In genomic region chr15:75455424-75455981, GRCh38 we compare ENCODE assay signal across 8 cellular contexts. TPM values are rescaled to one million over a fixed set of nuclear protein-coding genes. Genes with fewer than 3 reads are reported as not detected.
DNase-seq lines count a peak whose midpoint lies in the region; ATAC-seq and TF ChIP-seq lines count a peak whose summit lies in the region.

No MANE protein-coding gene starts in this region.

- peak overlapping the region; percentile 87 for H3K9ac ChIP-seq in Karpas-422 (ENCODE audit: low read length)

- H3K79me2 ChIP-seq in Karpas-422 (ENCODE audit: low read length), result peaks cover 6% of the 10 kb centered on the region

- ATAC-seq in GM21786 (IDR thresholded peaks at IDR 0.05; ENCODE audit: unreplicated experiment), result no peak

- H3K36me3 ChIP-seq in Karpas-422 (ENCODE audit: insufficient read depth, low read length), result no peaks in the 10 kb centered on the region

- no peak for TF ChIP-seq CTCF in fibroblast of the aortic adventitia (IDR thresholded peaks at IDR 0.05; ENCODE audit: insufficient read depth, low read length)
- no peak for TF ChIP-seq CTCF in nephron (IDR thresholded peaks at IDR 0.05; ENCODE audit: unreplicated experiment in 3 of 3)

- peak overlapping the region; percentile 87 to 93 (median 89) for H3K4me3 Mint-ChIP-seq in nephron

- H4K20me1 ChIP-seq in Karpas-422 (ENCODE audit: insufficient read depth, low read depth, low read length), result peaks cover under 1% of the 10 kb centered on the region

- no peaks in the 10 kb centered on the region for H3K9me3 Mint-ChIP-seq in nephron

- H3K4me2 ChIP-seq in Karpas-422 (ENCODE audit: low read depth, low read length, poor library complexity, severe bottlenecking), result peak overlapping the region; percentile 85

- no peaks in the 10 kb centered on the region for H3K36me3 Mint-ChIP-seq in nephron (ENCODE audit: low read depth)

- DNase-seq in DMS153 treated with DMSO at 0.1 percent for 48 hours (lab: John Stamatoyannopoulos, UW; ENCODE audit: unreplicated experiment) (peak; percentile 10), Karpas-422 (peak; percentile 95), SIG-M5 (lab: John Stamatoyannopoulos, UW) (peak; percentile 11), activated gamma-delta T cell treated with Interleukin-2 at 50 U/mL for 16 hours (peak; percentile 85), fibroblast of the aortic adventitia (ENCODE audit: low read depth) (peak; percentile 70)
- peak; percentile 88 for DNase-seq in stimulated activated naive CD4-positive, alpha-beta T cell treated with Interleukin-2 at 50 U/mL for 16 hours (lab: John Stamatoyannopoulos, UW)

- H3K4me1 ChIP-seq in Karpas-422 (ENCODE audit: low read length), result peaks cover 22% of the 10 kb centered on the region

- H3K4me1 Mint-ChIP-seq in nephron, result peaks cover 14% of the 10 kb centered on the region

- H3K9me3 ChIP-seq in Karpas-422 (ENCODE audit: low read length), result no peaks in the 10 kb centered on the region

- peak overlapping the region; percentile 83 for H3K4me3 ChIP-seq in Karpas-422 (ENCODE audit: low read length)
- H3K4me3 ChIP-seq in fibroblast of the aortic adventitia (ENCODE audit: low read depth, low read length), result peak overlapping the region; percentile 85

- peak overlapping the region; percentile 78; the same call in 1 of the 2 replicates for H2AFZ ChIP-seq in Karpas-422 (ENCODE audit: low read length)

- no peaks in the 10 kb centered on the region for H3K9me2 ChIP-seq in Karpas-422 (replicated peaks; ENCODE audit: insufficient read depth, low read length)

- H3K27ac ChIP-seq in Karpas-422 (ENCODE audit: low read length), result peak overlapping the region; percentile 82

- H3K27ac Mint-ChIP-seq in nephron, result peak overlapping the region; percentile 16 to 100 (median 36)

- H3K27me3 Mint-ChIP-seq in nephron (ENCODE audit: low read depth), result no peaks in the 10 kb centered on the region

- no peaks in the 10 kb centered on the region for H3K27me3 ChIP-seq in Karpas-422 (ENCODE audit: low read length)

RNA-seq across cellular contexts. Expression of gene SIN3A, which starts 4.0 kb away (rescaled TPM):
- total RNA-seq in Karpas-422 (2014; rRNA removed; shearing (Covaris generic); ENCODE audit: low replicate concordance), result 28.9 and 45.3 TPM in 2 replicates
- total RNA-seq in fibroblast of the aortic adventitia (ENCODE audit: low replicate concordance), result 37.3 and 52.9 TPM in 2 replicates

Comparison
In these comparisons a context has a peak if more than half of its experiments do, and no peak if none do; other contexts are left out.
1. DNase-seq: peak in every context shown above with its lines; median percentile 95 in Karpas-422; 88 in stimulated activated naive CD4-positive, alpha-beta T cell treated with Interleukin-2 at 50 U/mL for 16 hours; 85 in activated gamma-delta T cell treated with Interleukin-2 at 50 U/mL for 16 hours; 70 in fibroblast of the aortic adventitia; 11 in SIG-M5; 10 in DMS153 treated with DMSO at 0.1 percent for 48 hours.